ENCODE assay signal across 1 cellular context in genomic region chr20:38134427-38135281, GRCh38.
A peak's percentile ranks its signal among the peaks of the same experiment; 100 is the strongest.
TF ChIP-seq lines count a peak whose summit lies in the region.

No MANE protein-coding gene starts in this region.

TF ChIP-seq in SK-N-SH, 30 proteins besides CTCF, POLR2A, EP300 and RAD21 (continued from another document):
- TF ChIP-seq REST (IDR thresholded peaks at IDR 0.05; ENCODE audit: low read depth, low read length) (no peak), POLR2AphosphoS5 (IDR thresholded peaks at IDR 0.05; ENCODE audit: low read depth, low read length) (no peak), EZH2phosphoT487 (IDR thresholded peaks at IDR 0.05; ENCODE audit: borderline replicate concordance, low read depth) (no peak), TEAD4 (IDR thresholded peaks at IDR 0.05; ENCODE audit: borderline replicate concordance, insufficient read depth) (peak; percentile 92), RXRA (IDR thresholded peaks at IDR 0.05; ENCODE audit: borderline replicate concordance, low read depth) (peak; percentile 88), NFIC (IDR thresholded peaks at IDR 0.05; ENCODE audit: borderline replicate concordance) (peak; percentile 90), SIN3A (IDR thresholded peaks at IDR 0.05; ENCODE audit: borderline replicate concordance, low read depth, low read length) (peak; percentile 45; the same call in 1 of the 2 replicates)
- TF ChIP-seq, protein P1, sequence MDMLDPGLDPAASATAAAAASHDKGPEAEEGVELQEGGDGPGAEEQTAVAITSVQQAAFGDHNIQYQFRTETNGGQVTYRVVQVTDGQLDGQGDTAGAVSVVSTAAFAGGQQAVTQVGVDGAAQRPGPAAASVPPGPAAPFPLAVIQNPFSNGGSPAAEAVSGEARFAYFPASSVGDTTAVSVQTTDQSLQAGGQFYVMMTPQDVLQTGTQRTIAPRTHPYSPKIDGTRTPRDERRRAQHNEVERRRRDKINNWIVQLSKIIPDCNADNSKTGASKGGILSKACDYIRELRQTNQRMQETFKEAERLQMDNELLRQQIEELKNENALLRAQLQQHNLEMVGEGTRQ (IDR thresholded peaks at IDR 0.05; ENCODE audit: borderline replicate concordance, low read depth, low read length), result no peak
- TF ChIP-seq, protein P2, sequence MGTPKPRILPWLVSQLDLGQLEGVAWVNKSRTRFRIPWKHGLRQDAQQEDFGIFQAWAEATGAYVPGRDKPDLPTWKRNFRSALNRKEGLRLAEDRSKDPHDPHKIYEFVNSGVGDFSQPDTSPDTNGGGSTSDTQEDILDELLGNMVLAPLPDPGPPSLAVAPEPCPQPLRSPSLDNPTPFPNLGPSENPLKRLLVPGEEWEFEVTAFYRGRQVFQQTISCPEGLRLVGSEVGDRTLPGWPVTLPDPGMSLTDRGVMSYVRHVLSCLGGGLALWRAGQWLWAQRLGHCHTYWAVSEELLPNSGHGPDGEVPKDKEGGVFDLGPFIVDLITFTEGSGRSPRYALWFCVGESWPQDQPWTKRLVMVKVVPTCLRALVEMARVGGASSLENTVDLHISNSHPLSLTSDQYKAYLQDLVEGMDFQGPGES (IDR thresholded peaks at IDR 0.05; ENCODE audit: low read depth, low read length), result no peak
TF ChIP-seq in SK-N-SH: peak in this region for 16.
